ENCODE assay signal across 8 cellular contexts in genomic region chr10:123154943-123155505, GRCh38. TPM values are rescaled to one million over a fixed set of nuclear protein-coding genes. Genes with fewer than 3 reads are reported as not detected.
A peak's percentile ranks its signal among the peaks of the same experiment; 100 is the strongest.
DNase-seq lines count a peak whose midpoint lies in the region; ATAC-seq and TF ChIP-seq lines count a peak whose summit lies in the region.

No MANE protein-coding gene starts in this region.

- peaks cover 4% of the 10 kb centered on the region for H3K9me3 Mint-ChIP-seq in activated naive CD8-positive, alpha-beta T cell treated with anti-CD3 and anti-CD28 coated beads, Interleukin-2, amount 50 U/mL, for 24 hours
- H3K9me3 Mint-ChIP-seq in immature natural killer cell: no peaks in the 10 kb centered on the region

- H3K36me3 Mint-ChIP-seq in activated naive CD8-positive, alpha-beta T cell treated with anti-CD3 and anti-CD28 coated beads, Interleukin-2, amount 50 U/mL, for 24 hours (ENCODE audit: low read depth): peaks cover 55% of the 10 kb centered on the region
- peaks cover 14 to 28% (median 17%) of the 10 kb centered on the region in 3 donors for H3K36me3 Mint-ChIP-seq in immature natural killer cell

- H3K79me2 ChIP-seq in DOHH2 (ENCODE audit: control insufficient read depth, low read length): peaks cover 58% of the 10 kb centered on the region

- peak overlapping the region; percentile 98 for H3K4me3 Mint-ChIP-seq in activated naive CD8-positive, alpha-beta T cell treated with anti-CD3 and anti-CD28 coated beads, Interleukin-2, amount 50 U/mL, for 24 hours
- peak overlapping the region; percentile 99 to 100 (median 99) for H3K4me3 Mint-ChIP-seq in immature natural killer cell

- H3K27ac ChIP-seq in DOHH2 (ENCODE audit: low read depth, low read length) (peak overlapping the region; percentile 87), HUES6 (ENCODE audit: low read depth, low read length) (peak overlapping the region; percentile 70; the same call in 1 of the 2 replicates), stomach smooth muscle (ENCODE audit: low read length) (peak overlapping the region; percentile 88)

- peaks cover 18% of the 10 kb centered on the region for H3K27me3 ChIP-seq in DOHH2 (ENCODE audit: control insufficient read depth, low read length)
- peaks cover 35% of the 10 kb centered on the region for H3K27me3 ChIP-seq in HUES6 (ENCODE audit: control insufficient read depth, insufficient read depth, low read length)
- peaks cover 26 to 34% of the 10 kb centered on the region in 2 donors for H3K27me3 ChIP-seq in stomach smooth muscle (ENCODE audit: control insufficient read depth in 1 of 2, insufficient read depth in 2 of 2, low read length in 2 of 2)

- peak; percentile 34 for DNase-seq in activated naive CD8-positive, alpha-beta T cell treated with anti-CD3 and anti-CD28 coated beads, Interleukin-2, amount 50 U/mL, for 24 hours
- DNase-seq in immature natural killer cell (no peak), superior temporal gyrus (ENCODE audit: extremely low spot score) (no peak)
- DNase-seq in NK-92 treated with Interleukin-12 subunit alpha and Interleukin-12 subunit beta, amount 100 ng/mL, for 24 hours (lab: John Stamatoyannopoulos, UW): no peak

- peak; percentile 25 for ATAC-seq in GM21447 (IDR thresholded peaks at IDR 0.05; ENCODE audit: unreplicated experiment)
- ATAC-seq in activated naive CD8-positive, alpha-beta T cell treated with anti-CD3 and anti-CD28 coated beads, Interleukin-2, amount 50 U/mL, for 24 hours: peak; percentile 8

- no peaks in the 10 kb centered on the region for H3K9me2 ChIP-seq in DOHH2 (replicated peaks; ENCODE audit: control insufficient read depth, low read length)

- peaks cover 84% of the 10 kb centered on the region for H3K4me1 Mint-ChIP-seq in activated naive CD8-positive, alpha-beta T cell treated with anti-CD3 and anti-CD28 coated beads, Interleukin-2, amount 50 U/mL, for 24 hours
- peaks cover 66 to 78% of the 10 kb centered on the region in 2 donors for H3K4me1 Mint-ChIP-seq in immature natural killer cell

- H3K9ac ChIP-seq in HUES6 (ENCODE audit: low read length) (peak overlapping the region; percentile 96), stomach smooth muscle (ENCODE audit: low read length in 2 of 2) (peak overlapping the region; percentile 84 to 91)

- H3F3A ChIP-seq in DOHH2 (ENCODE audit: control insufficient read depth, insufficient read depth): peaks cover 4% of the 10 kb centered on the region; the same call in 1 of the 2 replicates

- peak overlapping the region; percentile 100 for H3K27ac Mint-ChIP-seq in activated naive CD8-positive, alpha-beta T cell treated with anti-CD3 and anti-CD28 coated beads, Interleukin-2, amount 50 U/mL, for 24 hours
- peak overlapping the region; percentile 83 to 99 (median 92) for H3K27ac Mint-ChIP-seq in immature natural killer cell

- H3K27me3 Mint-ChIP-seq in activated naive CD8-positive, alpha-beta T cell treated with anti-CD3 and anti-CD28 coated beads, Interleukin-2, amount 50 U/mL, for 24 hours: peaks cover 22% of the 10 kb centered on the region
- H3K27me3 Mint-ChIP-seq in immature natural killer cell (ENCODE audit: low read depth in 3 of 3): peaks cover 19 to 35% (median 25%) of the 10 kb centered on the region in 3 donors

- no peaks in the 10 kb centered on the region for H3K9me3 ChIP-seq in DOHH2 (ENCODE audit: control insufficient read depth, insufficient read depth, low read length)
- no peaks in the 10 kb centered on the region for H3K9me3 ChIP-seq in HUES6 (ENCODE audit: control insufficient read depth, insufficient read depth, low read depth, low read length)
- H3K9me3 ChIP-seq in stomach smooth muscle (ENCODE audit: control insufficient read depth in 2 of 2, low read length in 2 of 2): no peaks in the 10 kb centered on the region

- H3K4me2 ChIP-seq in DOHH2 (ENCODE audit: low read length): peak overlapping the region; percentile 89

- peaks cover 47% of the 10 kb centered on the region for H4K20me1 ChIP-seq in DOHH2 (ENCODE audit: control insufficient read depth, insufficient read depth, low read depth, low read length)

- H3K4me1 ChIP-seq in DOHH2 (ENCODE audit: control insufficient read depth, low read length) (peaks cover 69% of the 10 kb centered on the region), HUES6 (ENCODE audit: control insufficient read depth, insufficient read depth, low read length) (peaks cover 28% of the 10 kb centered on the region), stomach smooth muscle (ENCODE audit: control insufficient read depth, insufficient read depth, low read length) (peaks cover 18% of the 10 kb centered on the region)

- H3K36me3 ChIP-seq in DOHH2 (ENCODE audit: control insufficient read depth, low read length): peaks cover 63% of the 10 kb centered on the region
- peaks cover 47% of the 10 kb centered on the region for H3K36me3 ChIP-seq in HUES6 (ENCODE audit: control insufficient read depth, insufficient read depth, low read length)
- peaks cover 9 to 11% of the 10 kb centered on the region in 2 donors for H3K36me3 ChIP-seq in stomach smooth muscle (ENCODE audit: control insufficient read depth in 2 of 2, insufficient read depth in 2 of 2, low read length in 2 of 2)

- TF ChIP-seq CTCF in DOHH2 (IDR thresholded peaks at IDR 0.05; ENCODE audit: low read depth, low read length, poor library complexity, severe bottlenecking): no peak

- H3K4me3 ChIP-seq in DOHH2 (ENCODE audit: low read length) (peak overlapping the region; percentile 98), HUES6 (ENCODE audit: low read depth, low read length) (peak overlapping the region; percentile 89), stomach smooth muscle (ENCODE audit: low read length in 2 of 2) (peak overlapping the region; percentile 72 to 94)

RNA-seq across cellular contexts. Expression of gene BUB3, which starts 0.8 kb away (rescaled TPM):
- 100 to 1,000 TPM; 203 to 348 (median 203) TPM for polyA plus RNA-seq in immature natural killer cell

RNA-seq across cellular contexts. Expression of gene HMX2, which starts 7.1 kb away (rescaled TPM):
- not detected for polyA plus RNA-seq in immature natural killer cell

RNA-seq across cellular contexts. Expression of gene HMX3, which starts 19.3 kb away (rescaled TPM):
- polyA plus RNA-seq in immature natural killer cell: not detected
